Comparison of ENCODE assay signal across 9 cellular contexts in genomic region chr5:160370713-160371034, GRCh38. TPM values are rescaled to one million over a fixed set of nuclear protein-coding genes. Genes with fewer than 3 reads are reported as not detected.
DNase-seq lines count a peak whose midpoint lies in the region; ATAC-seq and TF ChIP-seq lines count a peak whose summit lies in the region.
"Had no signal": no experiment of that assay in that cellular context is flagged by ENCODE, and none has a peak within 500 bp of the region (broad histone marks: within the 10 kb centered on the region; RNA-seq: fewer than 3 reads in every experiment).

No MANE protein-coding gene starts in this region.

- H3K23ac ChIP-seq in IMR-90 (ENCODE audit: low read depth, low read length): 0 out of 2 replicates have a peak overlapping the region, but pooled peaks have one; percentile 9

- H3K27ac Mint-ChIP-seq in endothelial cell (ENCODE audit: unreplicated experiment): peak overlapping the region; percentile 20

- H3K4ac ChIP-seq in IMR-90 (ENCODE audit: low read depth, low read length): no peak overlapping the region

- H3K9ac ChIP-seq in IMR-90 (ENCODE audit: low read depth, low read length): peak overlapping the region; percentile 7; the same call in 1 of the 2 replicates
- peak overlapping the region; percentile 49 for H3K9ac ChIP-seq in neural cell (ENCODE audit: low read length)

- TF ChIP-seq EP300 in neural cell (conservative IDR thresholded peaks at IDR 0.05; ENCODE audit: poor library complexity, severe bottlenecking): no peak

- peaks cover 58% of the 10 kb centered on the region for H3K27me3 ChIP-seq in ACC112 (ENCODE audit: insufficient read depth, low read length)
- peaks cover 14% of the 10 kb centered on the region for H3K27me3 ChIP-seq in IMR-90 (ENCODE audit: control insufficient read depth, insufficient read depth, low read length)
- H3K27me3 ChIP-seq in neural cell (ENCODE audit: insufficient read depth, low read depth, low read length): peaks cover 12% of the 10 kb centered on the region

- no peak for TF ChIP-seq CTCF in IMR-90 (conservative IDR thresholded peaks at IDR 0.05; ENCODE audit: low read depth, low read length)
- no peak for TF ChIP-seq CTCF in endothelial cell (IDR thresholded peaks at IDR 0.05; ENCODE audit: unreplicated experiment)
- no peak for TF ChIP-seq CTCF in neural cell (IDR thresholded peaks at IDR 0.05; ENCODE audit: poor library complexity, severe bottlenecking)

- H3K4me1 Mint-ChIP-seq in endothelial cell (ENCODE audit: unreplicated experiment): peaks cover 12% of the 10 kb centered on the region

- H2AK9ac ChIP-seq in IMR-90 (replicated peaks; ENCODE audit: low read depth, low read length, poor library complexity): no peak overlapping the region

- in situ Hi-C loops in IMR-90 (cut with MboI; ENCODE audit: low sequenced_read_pairs): no loop called here

- H2BK120ac ChIP-seq in IMR-90 (ENCODE audit: low read depth, low read length): no peak overlapping the region

- H3K27me3 Mint-ChIP-seq in endothelial cell (ENCODE audit: unreplicated experiment): peaks cover 16% of the 10 kb centered on the region

- no peak overlapping the region for H4K5ac ChIP-seq in IMR-90 (ENCODE audit: low read depth, low read length)

- no peak overlapping the region for H2BK5ac ChIP-seq in IMR-90 (ENCODE audit: low read depth, low read length, poor library complexity, severe bottlenecking)

- peaks cover 7% of the 10 kb centered on the region for H3K36me3 Mint-ChIP-seq in endothelial cell (ENCODE audit: low read depth, unreplicated experiment)

- H3K56ac ChIP-seq in IMR-90 (ENCODE audit: extremely low read depth, insufficient read depth, low read length): no peak overlapping the region

- TF ChIP-seq RAD21 in IMR-90 (IDR thresholded peaks at IDR 0.05; ENCODE audit: low read length): no peak
- TF ChIP-seq RAD21 in neural cell (conservative IDR thresholded peaks at IDR 0.05): no peak

- peak overlapping the region; percentile 80 for H3K4me3 ChIP-seq in ACC112 (ENCODE audit: low read depth, low read length)
- H3K4me3 ChIP-seq in IMR-90 (ENCODE audit: insufficient read depth, low read depth, low read length): peak overlapping the region; percentile 60
- H3K4me3 ChIP-seq in neural cell (ENCODE audit: low read length): peak overlapping the region; percentile 70

- H3K79me2 ChIP-seq in ACC112 (ENCODE audit: control insufficient read depth, insufficient read depth, low read length, unreplicated experiment) (no peaks in the 10 kb centered on the region), neural cell (replicated peaks; ENCODE audit: insufficient read depth, low read length) (no peaks in the 10 kb centered on the region)

- H3K9me3 ChIP-seq in IMR-90 (ENCODE audit: control insufficient read depth, insufficient read depth, low read length) (no peaks in the 10 kb centered on the region), neural cell (ENCODE audit: low read length) (no peaks in the 10 kb centered on the region)

- POLR2A ChIA-PET in IMR-90 (lab: Charles Lee; ENCODE audit: unreplicated experiment): no interaction called here

- no peak overlapping the region for H2BK15ac ChIP-seq in IMR-90 (ENCODE audit: low read depth, low read length)

- H3F3A ChIP-seq in neural cell (ENCODE audit: insufficient read depth, low read length, poor library complexity, severe bottlenecking): no peaks in the 10 kb centered on the region

- peak overlapping the region; percentile 39 for H3K4me3 Mint-ChIP-seq in endothelial cell (ENCODE audit: unreplicated experiment)

- 72% methylated on average over 5 of the region's 12 CpGs; no CpG with 5 or more reads in 1 of the 2 experiments for WGBS in IMR-90 (ENCODE audit: extremely low coverage in 2 of 2, insufficient read length in 1 of 2), 2 experiments

- no peak for TF ChIP-seq POLR2A in IMR-90 (IDR thresholded peaks at IDR 0.05; ENCODE audit: low read depth, low read length)

- H3K9me3 Mint-ChIP-seq in endothelial cell (ENCODE audit: unreplicated experiment): no peaks in the 10 kb centered on the region

- H2AFZ ChIP-seq in ACC112 (ENCODE audit: low read length, unreplicated experiment) (peak overlapping the region; percentile 2), IMR-90 (replicated peaks; ENCODE audit: low read length, poor library complexity) (peak overlapping the region; percentile 90), neural cell (ENCODE audit: low read depth, low read length) (no peak overlapping the region)

- no peaks in the 10 kb centered on the region for H3K9me2 ChIP-seq in neural cell (ENCODE audit: insufficient read depth, low read length)

- dilution Hi-C loops in IMR-90 (cut with HindIII; ENCODE audit: low sequenced_read_pairs, unreplicated experiment): loop anchor here (25.0 kb wide), 1 partner anchor 358 kb away; the partner anchor contains the start of gene TTC1

- no peak overlapping the region for H3K18ac ChIP-seq in IMR-90 (ENCODE audit: low read depth, low read length)

- no TSS peak for BruUV-seq in IMR-90 (replicated peaks; lab: Mats Ljungman, UMichigan)

- H4K8ac ChIP-seq in IMR-90 (ENCODE audit: low read depth in 2 of 2, low read length in 2 of 2): peak overlapping the region in 1 of 2 experiments; percentile 47; a peak in 1 of 4 replicates

- H3K36me3 ChIP-seq in ACC112 (ENCODE audit: insufficient read depth, low read length): no peaks in the 10 kb centered on the region
- no peaks in the 10 kb centered on the region for H3K36me3 ChIP-seq in IMR-90 (ENCODE audit: control insufficient read depth, insufficient read depth, low read length)
- no peaks in the 10 kb centered on the region for H3K36me3 ChIP-seq in neural cell (ENCODE audit: insufficient read depth, low read length)

- H3K14ac ChIP-seq in IMR-90 (replicated peaks; ENCODE audit: low read depth, low read length): no peak overlapping the region

- H4K91ac ChIP-seq in IMR-90 (ENCODE audit: insufficient read depth, low read depth, low read length): no peak overlapping the region

- intact Hi-C loops in IMR-90 (cut with micrococcal nuclease): no loop called here

- H3K4me1 ChIP-seq in ACC112 (ENCODE audit: control insufficient read depth, insufficient read depth, low read length, unreplicated experiment): no peaks in the 10 kb centered on the region
- H3K4me1 ChIP-seq in IMR-90 (ENCODE audit: control insufficient read depth, insufficient read depth, low read length): 0 out of 2 replicates have a peak, but pooled peaks cover 2% of the 10 kb centered on the region

- H3K9me1 ChIP-seq in IMR-90 (ENCODE audit: insufficient read depth, low read length): peaks cover 4% of the 10 kb centered on the region; the same call in 1 of the 2 replicates

- H3K4me2 ChIP-seq in IMR-90 (ENCODE audit: low read depth, low read length): peak overlapping the region; percentile 76
- peak overlapping the region; percentile 22 for H3K4me2 ChIP-seq in neural cell (ENCODE audit: low read length)

- no peak; the same call in 1 of the 2 replicates for ATAC-seq in IMR-90 (ENCODE audit: low read depth)
- ATAC-seq in HG02884 (IDR thresholded peaks at IDR 0.05; ENCODE audit: unreplicated experiment): no peak
- no peak for ATAC-seq in HG02981 (IDR thresholded peaks at IDR 0.05; ENCODE audit: unreplicated experiment)
- no peak for ATAC-seq in HG03565 (IDR thresholded peaks at IDR 0.05; ENCODE audit: unreplicated experiment)

- H2BK20ac ChIP-seq in IMR-90 (ENCODE audit: low read depth, low read length): no peak overlapping the region

- DNase-seq in IMR-90 (no peak), endothelial cell (ENCODE audit: low spot score) (no peak), 8988T (no peak)
- DNase-seq: NCI-H510A treated with DMSO at 0.1 percent for 48 hours had no signal

- no peaks in the 10 kb centered on the region for H3K79me1 ChIP-seq in IMR-90 (ENCODE audit: low read depth in 1 of 2, low read length in 2 of 2)

- H4K20me1 ChIP-seq in IMR-90 (ENCODE audit: insufficient read depth, low read length): no peaks in the 10 kb centered on the region
- H4K20me1 ChIP-seq in neural cell (ENCODE audit: insufficient read depth): no peaks in the 10 kb centered on the region

- H2AK5ac ChIP-seq in IMR-90 (ENCODE audit: low read depth, low read length): no peak overlapping the region

- H3K27ac ChIP-seq in ACC112 (ENCODE audit: low read depth, low read length): no peak overlapping the region
- H3K27ac ChIP-seq in IMR-90 (ENCODE audit: insufficient read depth, low read length): no peak overlapping the region
- no peak overlapping the region for H3K27ac ChIP-seq in neural cell (ENCODE audit: low read length)

- CTCF ChIA-PET in IMR-90 (lab: Yijun Ruan, JAX): interaction anchor here (0.6 to 1.5 kb wide), 2 partner anchors 20 to 26 kb away, joined by 3 to 5 read pairs; no protein-coding TSS in a partner anchor

RNA-seq across cellular contexts. Expression of gene C1QTNF2, which starts 0.2 kb away (rescaled TPM):
- 0.72 and 0.83 TPM in 2 replicates for total RNA-seq in IMR-90 (2012; rRNA removed)
- 1.2 and 1.4 TPM in 2 replicates for polyA plus RNA-seq in IMR-90 (2012; rRNA removed)
- 0.52 and 1.4 TPM in 2 replicates for polyA plus RNA-seq in IMR-90 (2012; cell fraction: cytosol; rRNA removed)
- 0.56 and 0.88 TPM in 2 replicates for polyA plus RNA-seq in IMR-90 (2012; cell fraction: nucleus; rRNA removed; ENCODE audit: low replicate concordance)
- not detected for total RNA-seq in endothelial cell (ENCODE audit: unreplicated experiment)
- polyA plus RNA-seq in neural cell: 0.09 TPM in 1 of 2 replicates, not detected in the other
- not detected in 2 replicates for polyA minus RNA-seq in neural cell

RNA-seq across cellular contexts. Expression of gene FAM200C, which starts 29.2 kb away (rescaled TPM):
- total RNA-seq in IMR-90 (2012; rRNA removed) (6.3 and 6.7 TPM in 2 replicates), endothelial cell (ENCODE audit: unreplicated experiment) (3.2 TPM)
- polyA plus RNA-seq in IMR-90 (2012; rRNA removed) (1.1 and 1.7 TPM in 2 replicates), neural cell (21.6 and 22.6 TPM in 2 replicates)
- polyA plus RNA-seq in IMR-90 (2012; cell fraction: cytosol; rRNA removed): 0.33 and 0.62 TPM in 2 replicates
- polyA plus RNA-seq in IMR-90 (2012; cell fraction: nucleus; rRNA removed; ENCODE audit: low replicate concordance): 0.42 and 3.8 TPM in 2 replicates
- polyA minus RNA-seq in neural cell: 31.9 and 34.0 TPM in 2 replicates

RNA-seq across cellular contexts. Expression of gene SLU7, which starts 48.2 kb away (rescaled TPM):
- total RNA-seq in IMR-90 (2012; rRNA removed) (34.2 and 49.7 TPM in 2 replicates), endothelial cell (ENCODE audit: unreplicated experiment) (53.1 TPM)
- polyA plus RNA-seq in IMR-90 (2012; rRNA removed) (12.6 and 15.9 TPM in 2 replicates), neural cell (77.9 and 82.2 TPM in 2 replicates)
- 3.2 TPM in 2 replicates for polyA plus RNA-seq in IMR-90 (2012; cell fraction: cytosol; rRNA removed)
- polyA plus RNA-seq in IMR-90 (2012; cell fraction: nucleus; rRNA removed; ENCODE audit: low replicate concordance): 1.8 and 20.1 TPM in 2 replicates
- 89.6 and 110 TPM in 2 replicates for polyA minus RNA-seq in neural cell

RNA-seq across cellular contexts. Expression of gene PTTG1, which starts 51.0 kb away (rescaled TPM):
- total RNA-seq in IMR-90 (2012; rRNA removed) (95.0 and 98.6 TPM in 2 replicates), endothelial cell (ENCODE audit: unreplicated experiment) (25.1 TPM)
- polyA plus RNA-seq in IMR-90 (2012; rRNA removed) (118 and 229 TPM in 2 replicates), neural cell (42.6 and 43.2 TPM in 2 replicates)
- polyA plus RNA-seq in IMR-90 (2012; cell fraction: cytosol; rRNA removed): 24.1 and 130 TPM in 2 replicates
- polyA plus RNA-seq in IMR-90 (2012; cell fraction: nucleus; rRNA removed; ENCODE audit: low replicate concordance): 6.4 and 52.4 TPM in 2 replicates
- polyA minus RNA-seq in neural cell: 16.2 and 20.7 TPM in 2 replicates

RNA-seq across cellular contexts. Expression of gene CCNJL, which starts 58.3 kb away (rescaled TPM):
- total RNA-seq in IMR-90 (2012; rRNA removed) (2.0 and 2.8 TPM in 2 replicates), endothelial cell (ENCODE audit: unreplicated experiment) (65.0 TPM)
- polyA plus RNA-seq in IMR-90 (2012; rRNA removed) (3.8 and 5.3 TPM in 2 replicates), neural cell (0.28 and 0.84 TPM in 2 replicates)
- polyA plus RNA-seq in IMR-90 (2012; cell fraction: cytosol; rRNA removed): 2.4 and 3.1 TPM in 2 replicates
- polyA plus RNA-seq in IMR-90 (2012; cell fraction: nucleus; rRNA removed; ENCODE audit: low replicate concordance): 2.2 and 2.7 TPM in 2 replicates
- 0.73 and 0.93 TPM in 2 replicates for polyA minus RNA-seq in neural cell
